ENCODE assay signal across 8 cellular contexts in the genomic region with DNA sequence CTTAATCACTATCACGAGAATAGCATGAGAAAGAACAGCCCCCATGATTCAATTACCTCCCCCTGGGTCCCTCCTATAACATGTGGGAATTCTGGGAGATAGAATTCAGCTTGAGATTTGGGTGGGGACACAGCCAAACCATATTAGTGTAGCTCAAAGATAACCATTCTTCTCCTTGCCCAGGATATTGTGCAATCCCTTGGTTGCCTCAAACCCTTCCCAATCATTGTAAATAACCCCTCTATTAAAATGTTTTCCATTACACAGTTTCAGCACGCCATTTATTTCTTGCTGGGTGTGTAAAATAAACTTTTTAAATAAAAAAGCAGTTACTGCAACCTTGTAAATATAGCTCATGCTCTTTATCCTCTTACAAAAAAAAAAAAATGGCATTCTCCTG.
"Had no signal": no experiment of that assay in that cellular context is flagged by ENCODE, and none has a peak within 500 bp of the region (broad histone marks: within the 10 kb centered on the region; RNA-seq: fewer than 3 reads in every experiment).

No MANE protein-coding gene starts in this region.

- DNase-seq: GM23248, GOT3, H9, HCEC 1CT, Kasumi-1, KG1 had no signal

- H3K9ac ChIP-seq: GM23248 had no signal

- H3K4me3 ChIP-seq: GM23248 had no signal

- H3K27ac ChIP-seq: GM23248, HL-60 had no signal

- FAIRE-seq: H54 had no signal

- H2AFZ ChIP-seq: GM23248 had no signal
